ENCODE assay signal across 16 cellular contexts in genomic region chr7:140416560-140416959, GRCh38. TPM values are rescaled to one million over a fixed set of nuclear protein-coding genes. Genes with fewer than 3 reads are reported as not detected.
"Had no signal": no experiment of that assay in that cellular context is flagged by ENCODE, and none has a peak within 500 bp of the region (broad histone marks: within the 10 kb centered on the region; RNA-seq: fewer than 3 reads in every experiment).

No MANE protein-coding gene starts in this region.

- H3K27me3 ChIP-seq: breast epithelium, hepatocyte, thyroid gland, vagina had no signal

- H3K36me3 ChIP-seq: breast epithelium, thyroid gland, vagina had no signal

- DNase-seq: activated CD4-positive, alpha-beta T cell treated with anti-CD3 and anti-CD28 coated beads, Interleukin-2, amount 10 ng/mL, durations not matched to agents 7 days and 5 days; activated CD8-positive, alpha-beta memory T cell treated with anti-CD3 and anti-CD28 coated beads for 24 hours; activated effector memory CD4-positive, alpha-beta T cell treated with anti-CD3 and anti-CD28 coated beads, Interleukin-2, amount 50 U/mL, for 16 hours; endodermal cell; kidney; thyroid gland had no signal

- H3K4me1 ChIP-seq: breast epithelium, parathyroid adenoma, thyroid gland, vagina had no signal

- H3K27ac ChIP-seq: breast epithelium, hepatocyte, parathyroid adenoma, skin epidermis, thyroid gland, vagina had no signal

- H3K4me3 Mint-ChIP-seq: activated CD4-positive, alpha-beta T cell treated with anti-CD3 and anti-CD28 coated beads, Interleukin-2, amount 10 ng/mL, durations not matched to agents 7 days and 5 days; activated naive CD8-positive, alpha-beta T cell; endodermal cell had no signal

- H3K9me3 Mint-ChIP-seq: activated CD4-positive, alpha-beta T cell treated with anti-CD3 and anti-CD28 coated beads, Interleukin-2, amount 10 ng/mL, durations not matched to agents 7 days and 5 days had no signal

- H3K27me3 Mint-ChIP-seq: activated CD4-positive, alpha-beta T cell treated with anti-CD3 and anti-CD28 coated beads, Interleukin-2, amount 10 ng/mL, durations not matched to agents 7 days and 5 days; activated naive CD8-positive, alpha-beta T cell had no signal

- H3K27ac Mint-ChIP-seq: activated naive CD8-positive, alpha-beta T cell; endodermal cell had no signal

- H2AFZ ChIP-seq: hepatocyte, parathyroid adenoma had no signal

- FAIRE-seq: kidney had no signal

- H3K9ac ChIP-seq: parathyroid adenoma had no signal

- H3K4me2 ChIP-seq: hepatocyte had no signal

- H3K9me3 ChIP-seq: breast epithelium, thyroid gland, vagina had no signal

- H3K79me2 ChIP-seq: hepatocyte, parathyroid adenoma had no signal

- H3K4me3 ChIP-seq: breast epithelium, hepatocyte, skin epidermis, thyroid gland, vagina had no signal

RNA-seq across cellular contexts. Expression of gene RAB19, which starts 12.7 kb away (rescaled TPM):
- total RNA-seq: cerebellum, mesenteric fat pad, vagina had no signal
- polyA plus RNA-seq: liver, neural cell had no signal
